1 cellular context compared by ENCODE assay signal in genomic region chr7:143615545-143615944, GRCh38.
A peak's percentile ranks its signal among the peaks of the same experiment; 100 is the strongest.
TF ChIP-seq lines count a peak whose summit lies in the region.

No MANE protein-coding gene starts in this region.

TF ChIP-seq in HepG2, 621 proteins besides CTCF, POLR2A, EP300 and RAD21:
- TF ChIP-seq ZNF362 (CRISPR knock-in tag; IDR thresholded peaks at IDR 0.05; ENCODE audit: borderline replicate concordance), result peak; percentile 59; the same call in 1 of the 2 replicates
TF ChIP-seq in HepG2: peak in this region for 1; not testable (repeated sequence) for 620.
